ENCODE assay signal across 21 cellular contexts in genomic region chr17:40495140-40495539, GRCh38. TPM values are rescaled to one million over a fixed set of nuclear protein-coding genes. Genes with fewer than 3 reads are reported as not detected.
"Had no signal": no experiment of that assay in that cellular context is flagged by ENCODE, and none has a peak within 500 bp of the region (broad histone marks: within the 10 kb centered on the region; RNA-seq: fewer than 3 reads in every experiment).

No MANE protein-coding gene starts in this region.

- H3K9ac ChIP-seq: neural progenitor cell, SK-N-SH had no signal

- H3K9me3 Mint-ChIP-seq: activated CD4-positive, alpha-beta memory T cell treated with anti-CD3 and anti-CD28 coated beads for 36 hours; activated T-cell treated with anti-CD3 and anti-CD28 coated beads, Interleukin-2, amount 50 U/mL, for 24 hours; neural progenitor cell; stimulated activated memory B cell treated with anti-CD40 and anti-IgM and Interleukin-4, amounts not matched to agents 10 μg/mL and 1 μg/mL and 100 μg/mL, for 72 hours had no signal

- H3K4me2 ChIP-seq: neural progenitor cell, SK-N-SH had no signal

- H2AFZ ChIP-seq: neural progenitor cell had no signal

- H3K27ac ChIP-seq: gastrocnemius medialis, lower lobe of right lung, neural progenitor cell, pancreas, transverse colon had no signal

- H3K4me3 Mint-ChIP-seq: activated CD4-positive, alpha-beta memory T cell treated with anti-CD3 and anti-CD28 coated beads for 36 hours; activated CD4-positive, alpha-beta T cell treated with anti-CD3 and anti-CD28 coated beads for 36 hours; activated T-cell treated with anti-CD3 and anti-CD28 coated beads, Interleukin-2, amount 50 U/mL, for 24 hours; neural progenitor cell; stimulated activated memory B cell treated with anti-CD40 and anti-IgM and Interleukin-4, amounts not matched to agents 10 μg/mL and 1 μg/mL and 100 μg/mL, for 72 hours had no signal

- H3K27me3 ChIP-seq: gastrocnemius medialis, heart left ventricle, pancreas, transverse colon had no signal

- H3K36me3 Mint-ChIP-seq: activated CD4-positive, alpha-beta memory T cell treated with anti-CD3 and anti-CD28 coated beads for 36 hours; neural progenitor cell; stimulated activated memory B cell treated with anti-CD40 and anti-IgM and Interleukin-4, amounts not matched to agents 10 μg/mL and 1 μg/mL and 100 μg/mL, for 72 hours had no signal

- H3K9me3 ChIP-seq: gastrocnemius medialis, heart left ventricle, lower lobe of right lung, pancreas, SK-N-SH, transverse colon had no signal

- ATAC-seq: activated CD4-positive, alpha-beta T cell treated with anti-CD3 and anti-CD28 coated beads for 36 hours; gastrocnemius medialis; heart left ventricle; left colon; lower lobe of right lung; pancreas had no signal

- H3K27ac Mint-ChIP-seq: activated CD4-positive, alpha-beta memory T cell treated with anti-CD3 and anti-CD28 coated beads for 36 hours; activated CD4-positive, alpha-beta T cell treated with anti-CD3 and anti-CD28 coated beads for 36 hours; activated T-cell treated with anti-CD3 and anti-CD28 coated beads, Interleukin-2, amount 50 U/mL, for 24 hours; stimulated activated memory B cell treated with anti-CD40 and anti-IgM and Interleukin-4, amounts not matched to agents 10 μg/mL and 1 μg/mL and 100 μg/mL, for 72 hours had no signal

- H3K36me3 ChIP-seq: gastrocnemius medialis, heart left ventricle, lower lobe of right lung, neural progenitor cell, pancreas, transverse colon had no signal

- DNase-seq: activated CD4-positive, alpha-beta memory T cell treated with anti-CD3 and anti-CD28 coated beads for 36 hours; activated CD4-positive, alpha-beta T cell treated with anti-CD3 and anti-CD28 coated beads for 36 hours; activated effector memory CD4-positive, alpha-beta T cell treated with Interleukin-2 at 50 U/mL for 16 hours; activated naive CD4-positive, alpha-beta T cell treated with anti-CD3 and anti-CD28 coated beads, Interleukin-2, amount 50 U/mL, for 16 hours; activated T-cell treated with anti-CD3 and anti-CD28 coated beads, Interleukin-2, amount 50 U/mL, for 24 hours; gastrocnemius medialis; left colon; lower lobe of right lung; midbrain; pancreas; SK-N-SH; stimulated activated CD4-positive, alpha-beta T cell treated with anti-CD3 and anti-CD28 coated beads, Interleukin-12 subunit alpha, Interleukin-12 subunit beta, amount 100 ng/mL, for 4 hours; stimulated activated CD4-positive, alpha-beta T cell treated with anti-CD3 and anti-CD28 coated beads, Interleukin-2, amount 100 ng/mL, for 24 hours; T-helper 1 cell; T1000; transverse colon had no signal

- H3K4me3 ChIP-seq: coronary artery, gastrocnemius medialis, heart left ventricle, lower lobe of right lung, neural progenitor cell, pancreas, transverse colon had no signal

RNA-seq across cellular contexts. Expression of gene TNS4, which starts 6.3 kb away (rescaled TPM):
- total RNA-seq: cardiac septum had no signal
- polyA plus RNA-seq: heart left ventricle, pancreas, SK-N-SH had no signal
